Comparison of ENCODE assay signal across 18 cellular contexts in the genomic region with DNA sequence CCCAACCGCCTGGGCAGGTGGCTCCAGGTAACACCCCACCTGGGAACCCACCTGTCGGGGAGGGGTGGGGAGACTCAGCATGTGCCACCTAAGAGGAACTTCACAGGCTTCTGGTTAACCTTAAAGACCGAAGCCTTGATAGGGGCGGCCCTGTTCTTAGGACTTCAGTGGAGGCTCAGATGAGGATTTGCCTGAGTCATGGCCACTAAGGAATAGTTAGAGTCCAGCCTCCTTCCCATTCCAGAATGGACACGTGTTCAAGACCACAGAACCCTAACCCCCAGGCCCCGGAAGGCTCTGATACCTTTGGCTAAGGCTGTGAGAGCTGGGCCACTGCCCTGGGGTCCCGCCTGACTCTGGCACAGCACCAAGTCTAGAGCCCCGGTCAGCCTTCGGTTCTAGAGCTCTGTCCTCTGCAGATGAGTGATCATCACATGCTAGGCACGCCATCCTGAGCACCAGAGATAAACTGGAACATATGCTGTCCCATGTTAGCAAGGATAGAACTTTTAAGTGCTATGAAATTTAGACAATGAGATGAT. TPM values are rescaled to one million over a fixed set of nuclear protein-coding genes. Genes with fewer than 3 reads are reported as not detected.
DNase-seq lines count a peak whose midpoint lies in the region; ATAC-seq and TF ChIP-seq lines count a peak whose summit lies in the region.
"Had no signal": no experiment of that assay in that cellular context is flagged by ENCODE, and none has a peak within 500 bp of the region (broad histone marks: within the 10 kb centered on the region; RNA-seq: fewer than 3 reads in every experiment).

No MANE protein-coding gene starts in this region.

- H3K9me3 ChIP-seq in GM23248 (ENCODE audit: low read depth) (no peaks in the 10 kb centered on the region), MM.1S (replicated peaks; ENCODE audit: insufficient read depth, low read length) (no peaks in the 10 kb centered on the region)
- H3K9me3 ChIP-seq: BLaER1 treated with 17β-estradiol and CSF1 and Interleukin-3, amounts not matched to agents 10 nM and 100 nM; HAP-1 had no signal

- H3K36me3 ChIP-seq in GM23248 (ENCODE audit: low read depth) (no peaks in the 10 kb centered on the region), MM.1S (replicated peaks; ENCODE audit: insufficient read depth, low read length) (no peaks in the 10 kb centered on the region)
- H3K36me3 ChIP-seq: BLaER1 treated with 17β-estradiol and CSF1 and Interleukin-3, amounts not matched to agents 10 nM and 100 nM; HAP-1 had no signal

- DNase-seq in GM23248 (peak; percentile 18), SK-MEL-5 (ENCODE audit: low read depth, low spot score) (peak; percentile 21), foreskin melanocyte (peak; percentile 32), MM.1S (no peak)
- DNase-seq: Calu3; CD8-positive, alpha-beta T cell; DND-41; GDM1; IMR-90; KBM-7 had no signal

- H2AFZ ChIP-seq in GM23248 (no peak overlapping the region), MM.1S (ENCODE audit: low read length) (no peak overlapping the region)

- H3K27ac ChIP-seq in GM23248 (no peak overlapping the region), MM.1S (ENCODE audit: low read length) (no peak overlapping the region)
- H3K27ac ChIP-seq: BLaER1 treated with 17β-estradiol and CSF1 and Interleukin-3, amounts not matched to agents 10 nM and 100 nM had no signal

- no peaks in the 10 kb centered on the region for H3K4me1 ChIP-seq in GM23248 (ENCODE audit: insufficient read depth)
- peaks cover 12% of the 10 kb centered on the region for H3K4me1 ChIP-seq in MM.1S (ENCODE audit: low read length)
- H3K4me1 ChIP-seq: HAP-1 had no signal

- TF ChIP-seq CTCF in MM.1S (IDR thresholded peaks at IDR 0.05; ENCODE audit: low read length): no peak

- H4K20me1 ChIP-seq in GM23248 (ENCODE audit: insufficient read depth) (no peaks in the 10 kb centered on the region), MM.1S (ENCODE audit: insufficient read depth, low read length) (no peaks in the 10 kb centered on the region)
- H4K20me1 ChIP-seq: BLaER1 treated with 17β-estradiol and CSF1 and Interleukin-3, amounts not matched to agents 10 nM and 100 nM had no signal

- H3F3A ChIP-seq in GM23248 (ENCODE audit: insufficient read depth) (no peaks in the 10 kb centered on the region), MM.1S (ENCODE audit: insufficient read depth, low read length) (no peaks in the 10 kb centered on the region)

- H3K79me2 ChIP-seq in GM23248 (ENCODE audit: insufficient read depth) (no peaks in the 10 kb centered on the region), MM.1S (ENCODE audit: low read length) (no peaks in the 10 kb centered on the region)

- H3K9ac ChIP-seq in GM23248 (no peak overlapping the region), MM.1S (ENCODE audit: low read length) (no peak overlapping the region)
- H3K9ac ChIP-seq: BLaER1 treated with 17β-estradiol and CSF1 and Interleukin-3, amounts not matched to agents 10 nM and 100 nM had no signal

- in situ Hi-C loops in GM23248 (cut with MboI): no loop called here
- in situ Hi-C loops in SK-MEL-5 (cut with HindIII; ENCODE audit: low pct_unique_long_range_greater_than_20kb, low sequenced_read_pairs): no loop called here

- WGBS in GM23248 (ENCODE audit: low coverage in 1 of 2, low lambda C conversion rate in 2 of 2, missing lambda C conversion rate in 2 of 2), 2 experiments: 59 to 62% methylated on average over 10 of the region's 10 CpGs

- H3K4me3 ChIP-seq in GM23248: no peak overlapping the region
- no peak overlapping the region for H3K4me3 ChIP-seq in MM.1S (ENCODE audit: low read length)
- H3K4me3 ChIP-seq: BLaER1 treated with 17β-estradiol and CSF1 and Interleukin-3, amounts not matched to agents 10 nM and 100 nM; HAP-1 had no signal

- no peak for ATAC-seq in GM18517 (IDR thresholded peaks at IDR 0.05; ENCODE audit: unreplicated experiment)
- ATAC-seq in GM18909 (IDR thresholded peaks at IDR 0.05; ENCODE audit: poor library complexity, unreplicated experiment): no peak
- ATAC-seq: CD8-positive, alpha-beta T cell had no signal

- H3K27me3 ChIP-seq in GM23248 (replicated peaks; ENCODE audit: insufficient read depth) (peaks cover 28% of the 10 kb centered on the region), MM.1S (replicated peaks; ENCODE audit: insufficient read depth, low read length) (peaks cover 56% of the 10 kb centered on the region)
- H3K27me3 ChIP-seq: BLaER1 treated with 17β-estradiol and CSF1 and Interleukin-3, amounts not matched to agents 10 nM and 100 nM had no signal

- no peaks in the 10 kb centered on the region for H3K9me2 ChIP-seq in GM23248 (ENCODE audit: insufficient read depth)
- H3K9me2 ChIP-seq in MM.1S (replicated peaks; ENCODE audit: insufficient read depth, low read length): no peaks in the 10 kb centered on the region

- H3K4me2 ChIP-seq in GM23248 (ENCODE audit: unreplicated experiment): no peak overlapping the region
- H3K4me2 ChIP-seq in MM.1S (ENCODE audit: low read depth, low read length): no peak overlapping the region

RNA-seq across cellular contexts. Expression of a gene that starts 20.3 kb away (rescaled TPM):
- not detected in 2 replicates for total RNA-seq in GM23248 (2014; rRNA removed; shearing (Covaris generic))
- not detected in 2 replicates for polyA plus RNA-seq in GM23248 (2016; fragmentation: Nextera tagmentation; extraction: Ambion mirVana)
- not detected in 2 replicates for total RNA-seq in SK-MEL-5 (2014; rRNA removed; shearing (Covaris generic))
- not detected in 2 replicates for polyA plus RNA-seq in SK-MEL-5 (2015; cell fraction: cytosol; rRNA removed)
- not detected in 2 replicates for polyA plus RNA-seq in SK-MEL-5 (2015; cell fraction: nucleus; rRNA removed)
- total RNA-seq: A172; B cell; Calu3; CD8-positive, alpha-beta T cell; H4; HT-29; IMR-90 had no signal
- polyA plus RNA-seq: IMR-90 had no signal

RNA-seq across cellular contexts. Expression of a gene that starts 47.2 kb away (rescaled TPM):
- total RNA-seq in GM23248 (2014; rRNA removed; shearing (Covaris generic)): 34.4 and 38.3 TPM in 2 replicates
- 10.9 and 11.3 TPM in 2 replicates for polyA plus RNA-seq in GM23248 (2016; fragmentation: Nextera tagmentation; extraction: Ambion mirVana)
- 46.3 and 49.0 TPM in 2 replicates for total RNA-seq in SK-MEL-5 (2014; rRNA removed; shearing (Covaris generic))
- 98.4 and 127 TPM in 2 replicates for polyA plus RNA-seq in SK-MEL-5 (2015; cell fraction: cytosol; rRNA removed)
- polyA plus RNA-seq in SK-MEL-5 (2015; cell fraction: nucleus; rRNA removed): 123 and 131 TPM in 2 replicates
